Comparison of ENCODE assay signal across 22 cellular contexts in the genomic region with DNA sequence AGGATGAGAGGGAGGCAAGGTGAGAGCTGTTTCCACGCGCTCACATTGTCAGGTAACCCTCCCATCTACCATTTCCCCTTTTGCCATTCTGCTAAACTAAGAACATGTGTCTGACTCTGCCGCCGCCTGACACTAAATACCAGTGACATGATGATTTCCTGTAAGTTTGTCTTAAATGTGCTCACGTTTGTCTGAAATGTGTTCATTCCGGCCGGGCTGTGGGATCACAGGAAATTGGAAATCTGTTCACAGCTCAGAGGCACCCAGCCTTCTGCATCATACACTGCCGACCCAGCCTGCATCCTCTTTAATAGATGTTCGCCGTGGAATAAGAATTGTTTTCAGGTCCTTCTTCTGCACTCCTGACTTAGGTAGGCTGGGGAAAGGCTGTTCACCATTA.
DNase-seq lines count a peak whose midpoint lies in the region; ATAC-seq and TF ChIP-seq lines count a peak whose summit lies in the region.
"Had no signal": no experiment of that assay in that cellular context is flagged by ENCODE, and none has a peak within 500 bp of the region (broad histone marks: within the 10 kb centered on the region; RNA-seq: fewer than 3 reads in every experiment).

No MANE protein-coding gene starts in this region.

- H3K9me3 ChIP-seq in BLaER1 treated with 17β-estradiol and CSF1 and Interleukin-3, amounts not matched to agents 10 nM and 100 nM (replicated peaks in 1 of 11): no peaks in the 10 kb centered on the region
- H3K9me3 ChIP-seq in OCI-LY3 (ENCODE audit: insufficient read depth, low read length): no peaks in the 10 kb centered on the region
- H3K9me3 ChIP-seq in osteoblast (ENCODE audit: low read depth, low read length): no peaks in the 10 kb centered on the region
- H3K9me3 ChIP-seq: tibial nerve had no signal

- peak; percentile 86 for DNase-seq in fibroblast of gingiva (ENCODE audit: low read depth)
- DNase-seq in osteoblast (ENCODE audit: insufficient read length, low spot score, missing footprints): no peak
- no peak for DNase-seq in UCSD-AML1 (lab: John Stamatoyannopoulos, UW; ENCODE audit: unreplicated experiment)
- no peak for DNase-seq in midbrain (lab: John Stamatoyannopoulos, UW)
- DNase-seq: activated CD8-positive, alpha-beta memory T cell treated with anti-CD3 and anti-CD28 coated beads for 24 hours; activated naive CD4-positive, alpha-beta T cell treated with Interleukin-2 at 50 U/mL for 16 hours; activated T-cell treated with anti-CD3 and anti-CD28 coated beads, Interleukin-2, amount 50 U/mL, for 4 hours; anterior cingulate cortex; HCEC 1CT; NCI-H1092 treated with DMSO at 0.1 percent for 48 hours; NCI-H510A; RPMI8226; stimulated activated naive CD4-positive, alpha-beta T cell treated with Interleukin-2 at 50 U/mL for 16 hours; T1000 had no signal

- H2AFZ ChIP-seq in OCI-LY3 (ENCODE audit: low read depth, low read length) (no peak overlapping the region), osteoblast (ENCODE audit: low read length) (peak overlapping the region; percentile 79)

- no peak overlapping the region for H3K4me3 ChIP-seq in BLaER1 treated with 17β-estradiol and CSF1 and Interleukin-3, amounts not matched to agents 10 nM and 100 nM
- H3K4me3 ChIP-seq in OCI-LY3 (ENCODE audit: low read length) (0 out of 2 replicates have a peak overlapping the region, but pooled peaks have one; percentile 8), osteoblast (ENCODE audit: insufficient read depth, low read length) (peak overlapping the region; percentile 54)
- H3K4me3 ChIP-seq: tibial nerve had no signal

- no peak overlapping the region for H3K27ac ChIP-seq in BLaER1 treated with 17β-estradiol and CSF1 and Interleukin-3, amounts not matched to agents 10 nM and 100 nM
- no peak overlapping the region for H3K27ac ChIP-seq in OCI-LY3 (ENCODE audit: low read length)
- peak overlapping the region; percentile 45 for H3K27ac ChIP-seq in osteoblast (ENCODE audit: low read depth, low read length)
- H3K27ac ChIP-seq: tibial nerve had no signal

- no peaks in the 10 kb centered on the region for H3K36me3 ChIP-seq in BLaER1 treated with 17β-estradiol and CSF1 and Interleukin-3, amounts not matched to agents 10 nM and 100 nM
- H3K36me3 ChIP-seq in OCI-LY3 (replicated peaks; ENCODE audit: low read depth, low read length) (no peaks in the 10 kb centered on the region), osteoblast (ENCODE audit: insufficient read depth, low read length) (no peaks in the 10 kb centered on the region)
- H3K36me3 ChIP-seq: tibial nerve had no signal

- peaks cover 0 to 15% (median 11%) of the 10 kb centered on the region in 10 experiments; a peak in 12 of 20 replicates for H3K4me1 ChIP-seq in BLaER1 treated with 17β-estradiol and CSF1 and Interleukin-3, amounts not matched to agents 10 nM and 100 nM
- H3K4me1 ChIP-seq in OCI-LY3 (ENCODE audit: low read length) (peaks cover 2% of the 10 kb centered on the region; the same call in 1 of the 2 replicates), osteoblast (ENCODE audit: insufficient read depth, low read length) (peaks cover 16% of the 10 kb centered on the region)
- H3K4me1 ChIP-seq: tibial nerve had no signal

- no peaks in the 10 kb centered on the region for H4K20me1 ChIP-seq in BLaER1 treated with 17β-estradiol and CSF1 and Interleukin-3, amounts not matched to agents 10 nM and 100 nM
- H4K20me1 ChIP-seq in OCI-LY3 (ENCODE audit: insufficient read depth, low read length): no peaks in the 10 kb centered on the region
- H4K20me1 ChIP-seq in osteoblast (ENCODE audit: insufficient read depth, low read length): no peaks in the 10 kb centered on the region

- H3K79me2 ChIP-seq in OCI-LY3 (ENCODE audit: low read length) (no peaks in the 10 kb centered on the region), osteoblast (ENCODE audit: insufficient read depth, low read length) (no peaks in the 10 kb centered on the region)

- TF ChIP-seq CTCF in OCI-LY3 (IDR thresholded peaks at IDR 0.05; ENCODE audit: low read depth, low read length) (no peak), osteoblast (IDR thresholded peaks at IDR 0.05; ENCODE audit: extremely low read depth, low read depth, low read length) (no peak)

- no peak overlapping the region for H3K9ac ChIP-seq in BLaER1 treated with 17β-estradiol and CSF1 and Interleukin-3, amounts not matched to agents 10 nM and 100 nM
- H3K9ac ChIP-seq in OCI-LY3 (ENCODE audit: low read length): no peak overlapping the region

- H3K4me2 ChIP-seq in BLaER1 treated with 17β-estradiol and CSF1 and Interleukin-3, amounts not matched to agents 10 nM and 100 nM: peak overlapping the region in 6 of 11 experiments; percentile 6 to 53 (median 46); a peak in 9 of 22 replicates
- 0 out of 2 replicates have a peak overlapping the region, but pooled peaks have one; percentile 8 for H3K4me2 ChIP-seq in OCI-LY3 (ENCODE audit: low read length)
- peak overlapping the region; percentile 83 for H3K4me2 ChIP-seq in osteoblast (ENCODE audit: insufficient read depth, low read length)

- ATAC-seq in HG02763 (IDR thresholded peaks at IDR 0.05; ENCODE audit: unreplicated experiment) (no peak), GM21825 (IDR thresholded peaks at IDR 0.05; ENCODE audit: unreplicated experiment) (no peak)
- ATAC-seq: activated CD4-positive, CD25-positive, alpha-beta regulatory T cell treated with anti-CD3 and anti-CD28 coated beads, Interleukin-2, amount 50 U/mL, for 24 hours; activated T-cell treated with anti-CD3 and anti-CD28 coated beads, Interleukin-2, amount 50 U/mL, for 4 hours; natural killer cell treated with Interleukin-12 subunit alpha and Interleukin-12 subunit beta and Interleukin-15 and Interleukin-18, amount 100 ng/mL, for 72 hours; SK-N-SH treated with all-trans-retinoic acid at 6 μM for 48 hours had no signal

- no peaks in the 10 kb centered on the region; a peak in 1 of 22 replicates for H3K27me3 ChIP-seq in BLaER1 treated with 17β-estradiol and CSF1 and Interleukin-3, amounts not matched to agents 10 nM and 100 nM
- H3K27me3 ChIP-seq in OCI-LY3 (ENCODE audit: low read depth, low read length) (no peaks in the 10 kb centered on the region), osteoblast (ENCODE audit: insufficient read depth, low read length) (no peaks in the 10 kb centered on the region)
- H3K27me3 ChIP-seq: tibial nerve had no signal

Comparison
In these comparisons a context has a peak if more than half of its experiments do, and no peak if none do; other contexts are left out.
1. H3K4me2 ChIP-seq: peak in every context shown above with its lines; median percentile 83 in osteoblast; 46 in BLaER1 treated with 17β-estradiol and CSF1 and Interleukin-3, amounts not matched to agents 10 nM and 100 nM; 8 in OCI-LY3.
2. H3K4me3 ChIP-seq: peak in OCI-LY3 (single experiment) and osteoblast (single experiment); none in BLaER1 treated with 17β-estradiol and CSF1 and Interleukin-3, amounts not matched to agents 10 nM and 100 nM (0 of 10).